In genomic region chr11:34890089-34890488, GRCh38 we compare ENCODE assay signal across 12 cellular contexts. TPM values are rescaled to one million over a fixed set of nuclear protein-coding genes. Genes with fewer than 3 reads are reported as not detected.
DNase-seq lines count a peak whose midpoint lies in the region; ATAC-seq and TF ChIP-seq lines count a peak whose summit lies in the region.
"Had no signal": no experiment of that assay in that cellular context is flagged by ENCODE, and none has a peak within 500 bp of the region (broad histone marks: within the 10 kb centered on the region; RNA-seq: fewer than 3 reads in every experiment).

No MANE protein-coding gene starts in this region.

- H3K36me3 ChIP-seq in Peyer's patch (peaks cover 0 to 7% (median 0%) of the 10 kb centered on the region in 3 donors), smooth muscle cell (ENCODE audit: low read depth) (no peaks in the 10 kb centered on the region)
- H3K36me3 ChIP-seq: thoracic aorta had no signal

- no peak overlapping the region for H3K4me3 Mint-ChIP-seq in naive thymus-derived CD8-positive, alpha-beta T cell
- H3K4me3 Mint-ChIP-seq: IgD-negative memory B cell had no signal

- H3K27me3 Mint-ChIP-seq in naive thymus-derived CD8-positive, alpha-beta T cell = no peaks in the 10 kb centered on the region
- H3K27me3 Mint-ChIP-seq: IgD-negative memory B cell had no signal

- H3K4me2 ChIP-seq in smooth muscle cell = no peak overlapping the region

- peaks cover 0 to 1% (median 0%) of the 10 kb centered on the region in 4 donors for H3K4me1 Mint-ChIP-seq in naive thymus-derived CD8-positive, alpha-beta T cell
- H3K4me1 Mint-ChIP-seq: IgD-negative memory B cell had no signal

- peaks cover 0 to 45% (median 11%) of the 10 kb centered on the region in 3 donors for H3K36me3 Mint-ChIP-seq in naive thymus-derived CD8-positive, alpha-beta T cell

- H3K79me2 ChIP-seq in smooth muscle cell (ENCODE audit: low read depth) = no peaks in the 10 kb centered on the region

- H3K9ac ChIP-seq in smooth muscle cell (ENCODE audit: low read depth) = no peak overlapping the region

- H3K9me3 ChIP-seq in Peyer's patch (no peaks in the 10 kb centered on the region), smooth muscle cell (replicated peaks; ENCODE audit: low read depth) (no peaks in the 10 kb centered on the region)
- H3K9me3 ChIP-seq: thoracic aorta had no signal

- H3K27ac ChIP-seq in Peyer's patch (no peak overlapping the region), smooth muscle cell (ENCODE audit: low read depth) (no peak overlapping the region)
- H3K27ac ChIP-seq: thoracic aorta had no signal

- H4K20me1 ChIP-seq in smooth muscle cell (ENCODE audit: low read depth) = peaks cover 4% of the 10 kb centered on the region

- H3K4me3 ChIP-seq in Peyer's patch (no peak overlapping the region), fibroblast of mammary gland (ENCODE audit: control insufficient read depth, low read depth, low read length) (no peak overlapping the region), smooth muscle cell (no peak overlapping the region)
- H3K4me3 ChIP-seq: thoracic aorta had no signal

- ATAC-seq in naive thymus-derived CD8-positive, alpha-beta T cell = no peak
- ATAC-seq in GM18498 (IDR thresholded peaks at IDR 0.05; ENCODE audit: unreplicated experiment) = no peak

- H3K4me1 ChIP-seq in Peyer's patch (no peaks in the 10 kb centered on the region), smooth muscle cell (ENCODE audit: low read depth) (no peaks in the 10 kb centered on the region)

- no peak overlapping the region for H3K27ac Mint-ChIP-seq in naive thymus-derived CD8-positive, alpha-beta T cell
- H3K27ac Mint-ChIP-seq: activated T-helper 2 cell treated with anti-CD3 and anti-CD28 coated beads, Interferon-gamma antibody, Interleukin-2, Interleukin-4, amounts not matched to agents 10 μg/mL and 5 μg/mL and 100 μg/mL, durations not matched to agents 14 hours and 24 hours and 36 hours; IgD-negative memory B cell had no signal

- POLR2A ChIA-PET in naive thymus-derived CD8-positive, alpha-beta T cell (lab: Charles Lee) = no interaction called here

- no peaks in the 10 kb centered on the region for H3F3A ChIP-seq in smooth muscle cell (ENCODE audit: low read depth)

- no peak overlapping the region for H2AFZ ChIP-seq in smooth muscle cell (ENCODE audit: low read depth)

- peak; percentile 7 for DNase-seq in NCI-H2107 treated with DMSO at 0.1 percent for 48 hours (lab: John Stamatoyannopoulos, UW; ENCODE audit: unreplicated experiment)
- no peak for DNase-seq in NCI-H2107 (lab: John Stamatoyannopoulos, UW)
- DNase-seq in Peyer's patch = no peak
- DNase-seq in fibroblast of mammary gland (ENCODE audit: low read depth) = no peak
- DNase-seq in smooth muscle cell (lab: John Stamatoyannopoulos, UW; ENCODE audit: unreplicated experiment) = no peak
- no peak for DNase-seq in hepatic stellate cell (ENCODE audit: low spot score)
- no peak for DNase-seq in naive thymus-derived CD8-positive, alpha-beta T cell
- DNase-seq: nucleus accumbens had no signal

- no peaks in the 10 kb centered on the region for H3K27me3 ChIP-seq in Peyer's patch
- H3K27me3 ChIP-seq in smooth muscle cell (ENCODE audit: low read depth) = no peaks in the 10 kb centered on the region

- 72% methylated on average over 2 of the region's 2 CpGs for WGBS in smooth muscle cell (ENCODE audit: low lambda C conversion rate)

- H3K9me3 Mint-ChIP-seq in naive thymus-derived CD8-positive, alpha-beta T cell = no peaks in the 10 kb centered on the region
- H3K9me3 Mint-ChIP-seq: activated T-helper 2 cell treated with anti-CD3 and anti-CD28 coated beads, Interferon-gamma antibody, Interleukin-2, Interleukin-4, amounts not matched to agents 10 μg/mL and 5 μg/mL and 100 μg/mL, durations not matched to agents 14 hours and 24 hours and 36 hours; IgD-negative memory B cell had no signal

- no peak for TF ChIP-seq POLR2A in Peyer's patch (IDR thresholded peaks at IDR 0.05)

- TF ChIP-seq CTCF in Peyer's patch (IDR thresholded peaks at IDR 0.05) = peak in 4 of 6 experiments; percentile 15 to 63 (median 54)
- TF ChIP-seq CTCF in fibroblast of mammary gland (conservative IDR thresholded peaks at IDR 0.05; ENCODE audit: control insufficient read depth, insufficient read depth, low read depth, low read length) = peak; percentile 38
- TF ChIP-seq CTCF in smooth muscle cell (IDR thresholded peaks at IDR 0.05; ENCODE audit: borderline replicate concordance, insufficient read depth, poor library complexity, severe bottlenecking) = peak; percentile 26

RNA-seq across cellular contexts. Expression of gene APIP, which starts 26.1 kb away (rescaled TPM):
- 10 to 100 TPM; 11.7 to 25.6 (median 13.8) TPM for total RNA-seq in Peyer's patch
- 22.0 and 24.9 TPM in 2 replicates for total RNA-seq in smooth muscle cell
- polyA plus RNA-seq in smooth muscle cell = 12.8 and 13.7 TPM in 2 replicates
- total RNA-seq in naive thymus-derived CD8-positive, alpha-beta T cell = 10 to 100 TPM; 20.6 to 23.2 TPM
- polyA plus RNA-seq in naive thymus-derived CD8-positive, alpha-beta T cell = 10 to 100 TPM; 15.1 to 17.4 (median 15.5) TPM

RNA-seq across cellular contexts. Expression of gene PDHX, which starts 26.3 kb away (rescaled TPM):
- total RNA-seq in Peyer's patch (10 to 100 TPM; 15.4 to 87.5 (median 22.4) TPM), smooth muscle cell (56.7 and 100 TPM in 2 replicates)
- polyA plus RNA-seq in smooth muscle cell = 46.6 and 56.6 TPM in 2 replicates
- total RNA-seq in naive thymus-derived CD8-positive, alpha-beta T cell = 10 to 100 TPM; 42.6 to 46.6 TPM
- 10 to 100 TPM; 14.3 to 15.4 (median 15.3) TPM for polyA plus RNA-seq in naive thymus-derived CD8-positive, alpha-beta T cell
